ENCODE assay signal across 12 cellular contexts in genomic region chr1:3306583-3307285, GRCh38.
DNase-seq lines count a peak whose midpoint lies in the region; TF ChIP-seq lines count a peak whose summit lies in the region.
"Had no signal": no experiment of that assay in that cellular context is flagged by ENCODE, and none has a peak within 500 bp of the region (broad histone marks: within the 10 kb centered on the region; RNA-seq: fewer than 3 reads in every experiment).

No MANE protein-coding gene starts in this region.

- peak overlapping the region; percentile 78 for H3K27ac Mint-ChIP-seq in chondrocyte (ENCODE audit: unreplicated experiment)

- H3K36me3 Mint-ChIP-seq in chondrocyte (ENCODE audit: low read depth) = peaks cover 4% of the 10 kb centered on the region

- TF ChIP-seq CTCF in chondrocyte (IDR thresholded peaks at IDR 0.05) = peak; percentile 20

- peaks cover 3% of the 10 kb centered on the region for H3K9me3 Mint-ChIP-seq in chondrocyte (ENCODE audit: low read depth)

- H3K4me3 Mint-ChIP-seq in chondrocyte (ENCODE audit: unreplicated experiment) = no peak overlapping the region

- DNase-seq in CD1c-positive myeloid dendritic cell (ENCODE audit: extremely low spot score) (peak; percentile 74), LHCN-M2 (ENCODE audit: low read depth) (peak; percentile 72), chondrocyte (ENCODE audit: low spot score) (no peak), renal cortical epithelial cell (ENCODE audit: low read depth) (peak; percentile 55), NCI-H526 (lab: John Stamatoyannopoulos, UW) (no peak), NCI-H1092 treated with DMSO at 0.1 percent for 48 hours (lab: John Stamatoyannopoulos, UW) (no peak), C1 segment of cervical spinal cord (lab: John Stamatoyannopoulos, UW) (no peak), NCI-H510A treated with DMSO at 0.1 percent for 48 hours (lab: John Stamatoyannopoulos, UW) (no peak)
- DNase-seq: activated gamma-delta T cell, KG1, NCI-H2081, retina had no signal

- H3K4me1 Mint-ChIP-seq in chondrocyte (ENCODE audit: low read depth) = peaks cover 34% of the 10 kb centered on the region

- H3K27me3 Mint-ChIP-seq in chondrocyte (ENCODE audit: low read depth) = no peaks in the 10 kb centered on the region

Comparison
In these comparisons a context has a peak if more than half of its experiments do, and no peak if none do; other contexts are left out.
1. DNase-seq: peak in CD1c-positive myeloid dendritic cell (single experiment), LHCN-M2 (single experiment) and renal cortical epithelial cell (single experiment); none in chondrocyte (single experiment), NCI-H526 (0 of 2), NCI-H1092 treated with DMSO at 0.1 percent for 48 hours (single experiment), C1 segment of cervical spinal cord (0 of 14) and NCI-H510A treated with DMSO at 0.1 percent for 48 hours (single experiment).